In genomic region chr11:235180-235997, GRCh38 we compare ENCODE assay signal across 6 cellular contexts.
DNase-seq lines count a peak whose midpoint lies in the region; TF ChIP-seq lines count a peak whose summit lies in the region.

No MANE protein-coding gene starts in this region.

- H3K9ac ChIP-seq in parathyroid adenoma = no peak overlapping the region

- H2AFZ ChIP-seq in parathyroid adenoma = peak overlapping the region; percentile 78

- DNase-seq in GM12864 (ENCODE audit: low read depth) (no peak), LNCaP clone FGC (ENCODE audit: low read depth) (no peak), choroid plexus epithelial cell (ENCODE audit: low read depth) (peak; percentile 29), NCI-H82 (lab: John Stamatoyannopoulos, UW) (no peak), NCI-H2196 treated with DMSO at 0.1 percent for 48 hours (lab: John Stamatoyannopoulos, UW; ENCODE audit: unreplicated experiment) (no peak)

- peak overlapping the region; percentile 85 for H3K4me3 ChIP-seq in GM12864 (ENCODE audit: low read depth, low read length)
- H3K4me3 ChIP-seq in LNCaP clone FGC (ENCODE audit: low read depth, low read length) = peak overlapping the region; percentile 85
- peak overlapping the region; percentile 87 for H3K4me3 ChIP-seq in choroid plexus epithelial cell (ENCODE audit: low read depth, low read length)
- peak overlapping the region; percentile 68 for H3K4me3 ChIP-seq in parathyroid adenoma (ENCODE audit: low read depth, low read length)

- H3K27ac ChIP-seq in parathyroid adenoma = peak overlapping the region; percentile 72

- H3K27me3 ChIP-seq in parathyroid adenoma (ENCODE audit: control insufficient read depth, insufficient read depth, low read length) = no peaks in the 10 kb centered on the region

- H3K4me2 ChIP-seq in parathyroid adenoma (ENCODE audit: low read length) = peak overlapping the region; percentile 70

- H3K4me1 ChIP-seq in parathyroid adenoma = peaks cover 6% of the 10 kb centered on the region

- peaks cover 9% of the 10 kb centered on the region for H3K79me2 ChIP-seq in parathyroid adenoma

- no peaks in the 10 kb centered on the region for H3K9me3 ChIP-seq in parathyroid adenoma (ENCODE audit: control insufficient read depth, low read length)

- no peak for TF ChIP-seq CTCF in GM12864 (IDR thresholded peaks at IDR 0.05; ENCODE audit: low read depth, low read length, missing control alignments)
- TF ChIP-seq CTCF in LNCaP clone FGC (IDR thresholded peaks at IDR 0.05; ENCODE audit: control insufficient read depth, extremely low read depth, insufficient read depth) = no peak
- no peak for TF ChIP-seq CTCF in choroid plexus epithelial cell (conservative IDR thresholded peaks at IDR 0.05; ENCODE audit: low read depth, low read length)
- TF ChIP-seq CTCF in parathyroid adenoma (IDR thresholded peaks at IDR 0.05) = no peak

- H3K36me3 ChIP-seq in parathyroid adenoma (ENCODE audit: control insufficient read depth, insufficient read depth, low read length) = no peaks in the 10 kb centered on the region
